1 cellular context compared by ENCODE assay signal in genomic region chr3:15989419-15989818, GRCh38.
TF ChIP-seq lines count a peak whose summit lies in the region.

No MANE protein-coding gene starts in this region.

TF ChIP-seq in GM23338, 12 proteins besides CTCF, POLR2A, EP300 and RAD21 (continued from another document):
- no peak for TF ChIP-seq ZNF462 (CRISPR knock-in tag; IDR thresholded peaks at IDR 0.05)
- TF ChIP-seq STAT1 (IDR thresholded peaks at IDR 0.05; ENCODE audit: unreplicated experiment) = no peak
- TF ChIP-seq EZH2phosphoT487 (IDR thresholded peaks at IDR 0.05; ENCODE audit: unreplicated experiment) = no peak
- TF ChIP-seq ETS1 (IDR thresholded peaks at IDR 0.05) = no peak
- no peak for TF ChIP-seq EZH2 (IDR thresholded peaks at IDR 0.05; ENCODE audit: low read depth, unreplicated experiment)
- no peak for TF ChIP-seq POLR2AphosphoS5 (IDR thresholded peaks at IDR 0.05; ENCODE audit: low read depth)
- no peak for TF ChIP-seq JUNB (IDR thresholded peaks at IDR 0.05; ENCODE audit: unreplicated experiment)
- TF ChIP-seq ZNF114 (CRISPR knock-in tag; IDR thresholded peaks at IDR 0.05) = no peak
- no peak for TF ChIP-seq CREB1 (CRISPR knock-in tag; IDR thresholded peaks at IDR 0.05; ENCODE audit: low read depth)
